Comparison of ENCODE assay signal across 8 cellular contexts in genomic region chr4:4480685-4481393, GRCh38.
DNase-seq lines count a peak whose midpoint lies in the region; ATAC-seq and TF ChIP-seq lines count a peak whose summit lies in the region.

No MANE protein-coding gene starts in this region.

- no peaks in the 10 kb centered on the region for H3K36me3 Mint-ChIP-seq in immature natural killer cell

- H3K27me3 Mint-ChIP-seq in immature natural killer cell (ENCODE audit: low read depth in 3 of 3): no peaks in the 10 kb centered on the region

- H3K4me1 Mint-ChIP-seq in immature natural killer cell: peaks cover 2 to 20% of the 10 kb centered on the region in 2 donors

- H3K36me3 ChIP-seq in RWPE2 (ENCODE audit: low read depth): no peaks in the 10 kb centered on the region

- ATAC-seq in RWPE2 (ENCODE audit: low read depth) (no peak), GM21360 (IDR thresholded peaks at IDR 0.05; ENCODE audit: unreplicated experiment) (no peak), HG03565 (IDR thresholded peaks at IDR 0.05; ENCODE audit: unreplicated experiment) (no peak)

- no peaks in the 10 kb centered on the region for H3K4me1 ChIP-seq in RWPE2 (ENCODE audit: insufficient read depth, poor library complexity, severe bottlenecking)

- H3K4me3 ChIP-seq in RWPE2 (ENCODE audit: severe bottlenecking) (no peak overlapping the region), fibroblast of villous mesenchyme (ENCODE audit: low read depth, low read length) (no peak overlapping the region)

- DNase-seq in RWPE2 (ENCODE audit: low spot score): no peak
- no peak for DNase-seq in fibroblast of villous mesenchyme (ENCODE audit: low read depth)
- DNase-seq in putamen (ENCODE audit: low spot score): peak; percentile 90
- DNase-seq in NCI-H2081 treated with DMSO at 0.1 percent for 48 hours (lab: John Stamatoyannopoulos, UW): no peak
- DNase-seq in immature natural killer cell: no peak

- H3K27ac ChIP-seq in RWPE2 (ENCODE audit: poor library complexity, severe bottlenecking): no peak overlapping the region

- H3K4me3 Mint-ChIP-seq in immature natural killer cell: no peak overlapping the region

- H3K27ac Mint-ChIP-seq in immature natural killer cell: no peak overlapping the region

- H3K9me3 ChIP-seq in RWPE2 (ENCODE audit: severe bottlenecking): no peaks in the 10 kb centered on the region

- H3K9me3 Mint-ChIP-seq in immature natural killer cell: no peaks in the 10 kb centered on the region

- no peaks in the 10 kb centered on the region for H3K27me3 ChIP-seq in RWPE2 (ENCODE audit: insufficient read depth, poor library complexity, severe bottlenecking)

- peak; percentile 10; the same call in 1 of the 2 replicates for TF ChIP-seq CTCF in GM12874 (IDR thresholded peaks at IDR 0.05; ENCODE audit: insufficient read depth, low read depth, low read length)
- TF ChIP-seq CTCF in RWPE2 (IDR thresholded peaks at IDR 0.05; ENCODE audit: poor library complexity, severe bottlenecking): peak; percentile 52
- peak; percentile 57 for TF ChIP-seq CTCF in fibroblast of villous mesenchyme (IDR thresholded peaks at IDR 0.05; ENCODE audit: insufficient read depth, low read depth, low read length)
